14 cellular contexts compared by ENCODE assay signal in genomic region chr5:176386491-176386890, GRCh38. TPM values are rescaled to one million over a fixed set of nuclear protein-coding genes. Genes with fewer than 3 reads are reported as not detected.
DNase-seq lines count a peak whose midpoint lies in the region; ATAC-seq, FAIRE-seq and TF ChIP-seq lines count a peak whose summit lies in the region.
"Had no signal": no experiment of that assay in that cellular context is flagged by ENCODE, and none has a peak within 500 bp of the region (broad histone marks: within the 10 kb centered on the region; RNA-seq: fewer than 3 reads in every experiment).

No MANE protein-coding gene starts in this region.

- H3K9me3 Mint-ChIP-seq in activated CD4-positive, alpha-beta memory T cell treated with anti-CD3 and anti-CD28 coated beads for 36 hours: no peaks in the 10 kb centered on the region

- H3K27me3 Mint-ChIP-seq in activated CD4-positive, alpha-beta memory T cell treated with anti-CD3 and anti-CD28 coated beads for 36 hours: no peaks in the 10 kb centered on the region

- H3K79me2 ChIP-seq in keratinocyte (ENCODE audit: control insufficient read depth, insufficient read depth, low read length): peaks cover 38% of the 10 kb centered on the region

- TF ChIP-seq CTCF in A673 (conservative IDR thresholded peaks at IDR 0.05; ENCODE audit: low read depth, low read length) (no peak), GM12864 (IDR thresholded peaks at IDR 0.05; ENCODE audit: low read depth, low read length, missing control alignments) (no peak), keratinocyte (optimal IDR thresholded peaks at IDR 0.05 in 1 of 3, IDR thresholded peaks at IDR 0.05 in 1 of 3, conservative IDR thresholded peaks at IDR 0.05 in 1 of 3; ENCODE audit: extremely low read depth in 1 of 3, insufficient read depth in 2 of 3, low read length in 3 of 3) (no peak)

- H3K9ac ChIP-seq in keratinocyte (ENCODE audit: control insufficient read depth, extremely low read depth, insufficient read depth, low read length): peak overlapping the region; percentile 25

- H3K9me3 ChIP-seq in A673 (ENCODE audit: low read depth, low read length, poor library complexity, severe bottlenecking) (no peaks in the 10 kb centered on the region), keratinocyte (ENCODE audit: control insufficient read depth, low read depth, low read length) (no peaks in the 10 kb centered on the region)
- H3K9me3 ChIP-seq: left lung, right atrium auricular region, uterus had no signal

- H3K4me1 Mint-ChIP-seq in activated CD4-positive, alpha-beta memory T cell treated with anti-CD3 and anti-CD28 coated beads for 36 hours (ENCODE audit: low read depth): peaks cover 27% of the 10 kb centered on the region

- intact Hi-C loops in A673 (cut with micrococcal nuclease; ENCODE audit: unreplicated experiment): loop anchor here (5.0 kb wide), 1 partner anchor 151 kb away; the partner anchor contains the start of gene RNF44
- intact Hi-C loops in activated CD4-positive, alpha-beta memory T cell treated with anti-CD3 and anti-CD28 coated beads for 36 hours (cut with micrococcal nuclease): loop anchor here (5.0 to 10.0 kb wide), 5 partner anchors 152 to 966 kb away; partner anchors contain the start of genes HRH2, LMAN2, SIMC1 and UIMC1

- peak overlapping the region; percentile 99 for H3K4me3 Mint-ChIP-seq in activated CD4-positive, alpha-beta memory T cell treated with anti-CD3 and anti-CD28 coated beads for 36 hours

- peaks cover 44% of the 10 kb centered on the region for H3K36me3 ChIP-seq in A673 (ENCODE audit: insufficient read depth, low read length, poor library complexity, severe bottlenecking)
- peaks cover 48 to 67% of the 10 kb centered on the region in 2 experiments for H3K36me3 ChIP-seq in keratinocyte (ENCODE audit: control insufficient read depth in 2 of 2, extremely low read depth in 1 of 2, insufficient read depth in 2 of 2, low read length in 2 of 2)
- H3K36me3 ChIP-seq: uterus had no signal

- no peak for FAIRE-seq in keratinocyte (lab: Jason Lieb, UNC)

- CTCF ChIA-PET in A673 (lab: Charles Lee): no interaction called here
- CTCF ChIA-PET in activated CD4-positive, alpha-beta memory T cell treated with anti-CD3 and anti-CD28 coated beads for 36 hours (lab: Charles Lee): no interaction called here

- no peak overlapping the region for H2AFZ ChIP-seq in keratinocyte (ENCODE audit: control insufficient read depth, low read length)

- no TSS peak for BruUV-seq in A673 (replicated peaks; lab: Mats Ljungman, UMichigan)

- peaks cover 6% of the 10 kb centered on the region for H4K20me1 ChIP-seq in keratinocyte (ENCODE audit: control insufficient read depth, extremely low read depth, insufficient read depth, low read length)

- H3K27ac ChIP-seq in A673 (ENCODE audit: low read depth, low read length, poor library complexity, severe bottlenecking) (no peak overlapping the region), keratinocyte (ENCODE audit: control insufficient read depth, insufficient read depth, low read length) (no peak overlapping the region)
- H3K27ac ChIP-seq: cardiac muscle cell, left lung, right atrium auricular region, uterus had no signal

- POLR2A ChIA-PET in A673 (lab: Charles Lee; ENCODE audit: low non-redundant PET): no interaction called here
- POLR2A ChIA-PET in activated CD4-positive, alpha-beta memory T cell treated with anti-CD3 and anti-CD28 coated beads for 36 hours (lab: Charles Lee): interaction anchor here (0.9 kb wide), 1 partner anchor 25 kb away, joined by 3 read pairs; the partner anchor contains the start of gene KIAA1191

- dilution Hi-C loops in keratinocyte (cut with MboI; ENCODE audit: extremely low pct_ligation_motif_present, low sequenced_read_pairs): no loop called here

- no peak for DNase-seq in A673 (ENCODE audit: low spot score)
- no peak for DNase-seq in GM12864 (ENCODE audit: low read depth)
- DNase-seq in activated CD4-positive, alpha-beta memory T cell treated with anti-CD3 and anti-CD28 coated beads for 36 hours: no peak
- DNase-seq in keratinocyte (ENCODE audit: low read depth, low spot score): no peak
- DNase-seq in central memory CD4-positive, alpha-beta T cell: no peak
- DNase-seq in GDM1 (lab: John Stamatoyannopoulos, UW): no peak
- DNase-seq in kidney tubule cell (ENCODE audit: low spot score): no peak
- DNase-seq: IMR-90, left lung, SHP77, uterus had no signal

- H3K4me1 ChIP-seq in A673 (ENCODE audit: insufficient read depth, low read length, poor library complexity, severe bottlenecking) (peaks cover 13% of the 10 kb centered on the region), keratinocyte (ENCODE audit: control insufficient read depth, extremely low read depth, insufficient read depth, low read length) (peaks cover 18% of the 10 kb centered on the region)

- H3K27me3 ChIP-seq in A673 (replicated peaks; ENCODE audit: insufficient read depth, low read depth, low read length, poor library complexity) (no peaks in the 10 kb centered on the region), keratinocyte (ENCODE audit: control insufficient read depth, extremely low read depth, insufficient read depth, low read length) (no peaks in the 10 kb centered on the region)
- H3K27me3 ChIP-seq: cardiac muscle cell, left lung, right atrium auricular region, uterus had no signal

- H3K27ac Mint-ChIP-seq in activated CD4-positive, alpha-beta memory T cell treated with anti-CD3 and anti-CD28 coated beads for 36 hours: no peak overlapping the region

- peaks cover 53% of the 10 kb centered on the region for H3K36me3 Mint-ChIP-seq in activated CD4-positive, alpha-beta memory T cell treated with anti-CD3 and anti-CD28 coated beads for 36 hours

- no peaks in the 10 kb centered on the region for H3K9me1 ChIP-seq in keratinocyte (ENCODE audit: control insufficient read depth, extremely low read depth, insufficient read depth, low read length)

- H3K4me3 ChIP-seq in A673 (ENCODE audit: low read depth, low read length, poor library complexity, severe bottlenecking) (peak overlapping the region; percentile 95), GM12864 (ENCODE audit: low read depth, low read length) (peak overlapping the region; percentile 96; the same call in 1 of the 2 replicates), keratinocyte (ENCODE audit: control insufficient read depth in 2 of 3, extremely low read depth in 1 of 3, insufficient read depth in 2 of 3, low read depth in 1 of 3, low read length in 3 of 3) (peak overlapping the region in 2 of 3 experiments; percentile 88 to 91)
- H3K4me3 ChIP-seq: cardiac muscle cell, right atrium auricular region, uterus had no signal

- peak overlapping the region; percentile 93 for H3K4me2 ChIP-seq in keratinocyte (ENCODE audit: control insufficient read depth, extremely low read depth, insufficient read depth, low read depth, low read length)

- no peak for ATAC-seq in HG02840 (IDR thresholded peaks at IDR 0.05; ENCODE audit: low FRiP score, unreplicated experiment)
- ATAC-seq: left lung had no signal

RNA-seq across cellular contexts. Expression of gene NOP16, which starts 1.9 kb away (rescaled TPM):
- total RNA-seq in A673 (2021): 57.7 and 66.0 TPM in 2 replicates
- total RNA-seq in activated CD4-positive, alpha-beta memory T cell treated with anti-CD3 and anti-CD28 coated beads for 36 hours: 10 to 100 TPM; 52.5 to 57.6 TPM
- polyA plus RNA-seq in keratinocyte: 73.3 to 101 TPM (median 96.7 TPM) in 3 replicates
- polyA plus RNA-seq in keratinocyte (2011; ENCODE audit: low read depth): 52.9 TPM
- polyA plus RNA-seq in keratinocyte (2011; cell fraction: cytosol; rRNA removed): 73.0 and 88.7 TPM in 2 replicates
- 80.9 and 89.6 TPM in 2 replicates for polyA plus RNA-seq in keratinocyte (2011; cell fraction: nucleus; rRNA removed)
- polyA plus RNA-seq in keratinocyte (2012; ENCODE audit: low replicate concordance): 62.2 and 82.2 TPM in 2 replicates
- polyA minus RNA-seq in keratinocyte: 17.5 to 26.1 TPM (median 22.9 TPM) in 3 replicates
- polyA minus RNA-seq in keratinocyte (2011; cell fraction: cytosol; rRNA and poly(A)+ RNA removed): 71.7 TPM
- polyA minus RNA-seq in keratinocyte (2011; cell fraction: nucleus; rRNA and poly(A)+ RNA removed): 20.8 and 25.3 TPM in 2 replicates

RNA-seq across cellular contexts. Expression of gene HIGD2A, which starts 2.1 kb away (rescaled TPM):
- 80.3 and 81.7 TPM in 2 replicates for total RNA-seq in A673 (2021)
- total RNA-seq in activated CD4-positive, alpha-beta memory T cell treated with anti-CD3 and anti-CD28 coated beads for 36 hours: 100 to 1,000 TPM; 112 to 119 TPM
- polyA plus RNA-seq in keratinocyte: 74.6 to 91.4 TPM (median 87.9 TPM) in 3 replicates
- polyA plus RNA-seq in keratinocyte (2011; ENCODE audit: low read depth): 5.6 TPM
- polyA plus RNA-seq in keratinocyte (2011; cell fraction: cytosol; rRNA removed): 79.7 and 125 TPM in 2 replicates
- 25.9 and 37.5 TPM in 2 replicates for polyA plus RNA-seq in keratinocyte (2011; cell fraction: nucleus; rRNA removed)
- polyA plus RNA-seq in keratinocyte (2012; ENCODE audit: low replicate concordance): 113 and 117 TPM in 2 replicates
- polyA minus RNA-seq in keratinocyte: 41.8 to 68.1 TPM (median 53.4 TPM) in 3 replicates
- 113 TPM for polyA minus RNA-seq in keratinocyte (2011; cell fraction: cytosol; rRNA and poly(A)+ RNA removed)
- 14.7 and 17.1 TPM in 2 replicates for polyA minus RNA-seq in keratinocyte (2011; cell fraction: nucleus; rRNA and poly(A)+ RNA removed)

RNA-seq across cellular contexts. Expression of gene ARL10, which starts 21.2 kb away (rescaled TPM):
- total RNA-seq in A673 (2021): 13.6 and 15.8 TPM in 2 replicates
- 10 to 100 TPM in 1 of 2 experiments, 1 to 10 TPM in 1; 9.3 to 12.2 TPM for total RNA-seq in activated CD4-positive, alpha-beta memory T cell treated with anti-CD3 and anti-CD28 coated beads for 36 hours
- 0.70 to 2.4 TPM (median 1.6 TPM) in 3 replicates for polyA plus RNA-seq in keratinocyte
- 1.0 TPM for polyA plus RNA-seq in keratinocyte (2011; ENCODE audit: low read depth)
- polyA plus RNA-seq in keratinocyte (2011; cell fraction: cytosol; rRNA removed): 0.66 and 0.72 TPM in 2 replicates
- 2.4 and 3.8 TPM in 2 replicates for polyA plus RNA-seq in keratinocyte (2011; cell fraction: nucleus; rRNA removed)
- 1.4 and 2.2 TPM in 2 replicates for polyA plus RNA-seq in keratinocyte (2012; ENCODE audit: low replicate concordance)
- polyA minus RNA-seq in keratinocyte: 1.5 to 3.0 TPM (median 2.1 TPM) in 3 replicates
- polyA minus RNA-seq in keratinocyte (2011; cell fraction: cytosol; rRNA and poly(A)+ RNA removed): 3.1 TPM
- 1.3 and 2.9 TPM in 2 replicates for polyA minus RNA-seq in keratinocyte (2011; cell fraction: nucleus; rRNA and poly(A)+ RNA removed)

RNA-seq across cellular contexts. Expression of gene KIAA1191, which starts 24.9 kb away (rescaled TPM):
- total RNA-seq in A673 (2021): 99.3 and 102 TPM in 2 replicates
- 10 to 100 TPM; 35.3 to 40.3 TPM for total RNA-seq in activated CD4-positive, alpha-beta memory T cell treated with anti-CD3 and anti-CD28 coated beads for 36 hours
- 100 to 128 TPM (median 112 TPM) in 3 replicates for polyA plus RNA-seq in keratinocyte
- polyA plus RNA-seq in keratinocyte (2011; ENCODE audit: low read depth): 29.3 TPM
- polyA plus RNA-seq in keratinocyte (2011; cell fraction: cytosol; rRNA removed): 125 and 133 TPM in 2 replicates
- polyA plus RNA-seq in keratinocyte (2011; cell fraction: nucleus; rRNA removed): 66.7 and 77.1 TPM in 2 replicates
- 59.4 and 78.0 TPM in 2 replicates for polyA plus RNA-seq in keratinocyte (2012; ENCODE audit: low replicate concordance)
- 116 to 204 TPM (median 141 TPM) in 3 replicates for polyA minus RNA-seq in keratinocyte
- 122 TPM for polyA minus RNA-seq in keratinocyte (2011; cell fraction: cytosol; rRNA and poly(A)+ RNA removed)
- 29.3 and 42.0 TPM in 2 replicates for polyA minus RNA-seq in keratinocyte (2011; cell fraction: nucleus; rRNA and poly(A)+ RNA removed)

RNA-seq across cellular contexts. Expression of gene CLTB, which starts 29.8 kb away (rescaled TPM):
- total RNA-seq in A673 (2021): 48.9 and 61.8 TPM in 2 replicates
- total RNA-seq in activated CD4-positive, alpha-beta memory T cell treated with anti-CD3 and anti-CD28 coated beads for 36 hours: 10 to 100 TPM; 51.5 to 57.0 TPM
- polyA plus RNA-seq in keratinocyte: 326 to 485 TPM (median 427 TPM) in 3 replicates
- 465 TPM for polyA plus RNA-seq in keratinocyte (2011; ENCODE audit: low read depth)
- polyA plus RNA-seq in keratinocyte (2011; cell fraction: cytosol; rRNA removed): 241 and 487 TPM in 2 replicates
- 219 and 221 TPM in 2 replicates for polyA plus RNA-seq in keratinocyte (2011; cell fraction: nucleus; rRNA removed)
- 435 and 459 TPM in 2 replicates for polyA plus RNA-seq in keratinocyte (2012; ENCODE audit: low replicate concordance)
- polyA minus RNA-seq in keratinocyte: 151 to 200 TPM (median 157 TPM) in 3 replicates
- 467 TPM for polyA minus RNA-seq in keratinocyte (2011; cell fraction: cytosol; rRNA and poly(A)+ RNA removed)
- polyA minus RNA-seq in keratinocyte (2011; cell fraction: nucleus; rRNA and poly(A)+ RNA removed): 69.2 and 77.9 TPM in 2 replicates
